Comparison of ENCODE assay signal across 17 cellular contexts in the genomic region with DNA sequence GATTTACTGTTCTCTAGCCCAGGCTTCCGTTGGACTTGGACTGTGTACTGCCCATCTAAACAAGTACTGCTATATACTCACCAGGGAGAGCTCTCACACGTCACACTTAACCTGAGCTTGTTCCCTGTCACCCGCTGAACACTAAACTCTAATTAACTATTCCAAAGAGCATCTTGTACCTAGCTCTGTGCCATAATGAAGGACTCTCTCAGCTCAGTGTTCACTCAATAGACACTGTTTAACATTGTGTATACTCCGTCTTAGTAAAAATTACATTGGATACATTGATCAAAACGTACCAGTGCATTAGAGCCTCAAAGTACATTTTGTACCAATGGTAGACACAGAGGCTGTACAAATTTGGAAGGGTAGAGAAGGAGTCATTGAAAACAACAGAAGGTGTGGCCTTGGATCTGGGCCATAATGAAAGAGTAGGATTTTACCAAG. TPM values are rescaled to one million over a fixed set of nuclear protein-coding genes. Genes with fewer than 3 reads are reported as not detected.
DNase-seq lines count a peak whose midpoint lies in the region; ATAC-seq and TF ChIP-seq lines count a peak whose summit lies in the region.
"Had no signal": no experiment of that assay in that cellular context is flagged by ENCODE, and none has a peak within 500 bp of the region (broad histone marks: within the 10 kb centered on the region; RNA-seq: fewer than 3 reads in every experiment).

No MANE protein-coding gene starts in this region.

- no peaks in the 10 kb centered on the region for H3K36me3 ChIP-seq in mucosa of rectum (ENCODE audit: control insufficient read depth in 2 of 2, insufficient read depth in 2 of 2, low read length in 2 of 2)
- H3K36me3 ChIP-seq in rectal smooth muscle tissue (ENCODE audit: control insufficient read depth, insufficient read depth, low read length) = no peaks in the 10 kb centered on the region
- H3K36me3 ChIP-seq in testis (ENCODE audit: low read depth, missing control alignments) = no peaks in the 10 kb centered on the region

- no peak for DNase-seq in Right ventricle myocardium inferior (ENCODE audit: missing footprints)
- DNase-seq in Right ventricle myocardium superior = no peak
- peak; percentile 23 for DNase-seq in testis
- DNase-seq in stimulated activated CD4-positive, alpha-beta T cell treated with anti-CD3 and anti-CD28 coated beads, Interleukin-1b, Interleukin-23, amount 100 ng/mL, for 48 hours = no peak
- DNase-seq: CD8-positive, alpha-beta T cell; COR-L47; GM23248 had no signal

- 55 to 71% methylated on average over 5 of the region's 5 CpGs for WGBS in testis, 2 donors

- no peaks in the 10 kb centered on the region for H3K9me3 ChIP-seq in mucosa of rectum (ENCODE audit: control insufficient read depth in 2 of 2, low read length in 2 of 2)
- no peaks in the 10 kb centered on the region for H3K9me3 ChIP-seq in testis

- H3K27me3 ChIP-seq in mucosa of rectum (ENCODE audit: control insufficient read depth in 2 of 2, insufficient read depth in 2 of 2, low read length in 2 of 2) (no peaks in the 10 kb centered on the region), rectal smooth muscle tissue (ENCODE audit: control insufficient read depth, insufficient read depth, low read length) (no peaks in the 10 kb centered on the region), testis (no peaks in the 10 kb centered on the region)

- intact Hi-C loops in Right ventricle myocardium inferior (cut with DNase I) (no loop called here), Right ventricle myocardium superior (cut with DNase I) (no loop called here), testis (cut with DNase I; ENCODE audit: low total_unique reads) (no loop called here)

- TF ChIP-seq CTCF in testis (IDR thresholded peaks at IDR 0.05) = no peak

- TF ChIP-seq POLR2A in testis (IDR thresholded peaks at IDR 0.05) = no peak

- H3K4me1 ChIP-seq in mucosa of rectum (ENCODE audit: control insufficient read depth in 2 of 2, insufficient read depth in 2 of 2, low read length in 2 of 2) (no peaks in the 10 kb centered on the region), rectal smooth muscle tissue (ENCODE audit: control insufficient read depth, insufficient read depth, low read length) (no peaks in the 10 kb centered on the region), testis (no peaks in the 10 kb centered on the region)

- peak overlapping the region in 1 of 2 donors; percentile 7 for H3K4me3 ChIP-seq in mucosa of rectum (ENCODE audit: low read length in 2 of 2)
- no peak overlapping the region for H3K4me3 ChIP-seq in rectal smooth muscle tissue (ENCODE audit: low read length)
- no peak overlapping the region for H3K4me3 ChIP-seq in testis
- H3K4me3 ChIP-seq: GM12878, GM23248 had no signal

- H3K9ac ChIP-seq in mucosa of rectum (ENCODE audit: low read depth in 1 of 2, low read length in 2 of 2) = no peak overlapping the region
- no peak overlapping the region for H3K9ac ChIP-seq in rectal smooth muscle tissue (ENCODE audit: low read length)
- H3K9ac ChIP-seq: GM23248 had no signal

- peak overlapping the region; percentile 1 to 69 for H3K27ac ChIP-seq in mucosa of rectum (ENCODE audit: low read depth in 2 of 2, low read length in 2 of 2)
- peak overlapping the region; percentile 94 for H3K27ac ChIP-seq in rectal smooth muscle tissue (ENCODE audit: low read depth, low read length)
- H3K27ac ChIP-seq in testis = no peak overlapping the region
- H3K27ac ChIP-seq: 22Rv1, GM23248 had no signal

- ATAC-seq in Right ventricle myocardium inferior (peak; percentile 20), Right ventricle myocardium superior (ENCODE audit: poor library complexity) (no peak), HG03196 (IDR thresholded peaks at IDR 0.05; ENCODE audit: unreplicated experiment) (no peak), HG02884 (IDR thresholded peaks at IDR 0.05; ENCODE audit: unreplicated experiment) (no peak)
- ATAC-seq: CD8-positive, alpha-beta T cell; GM12878; HCT116 had no signal

RNA-seq across cellular contexts. Expression of a gene that starts 55.4 kb away (rescaled TPM):
- 1.3 TPM for total RNA-seq in Right ventricle myocardium inferior
- 2.4 TPM for total RNA-seq in Right ventricle myocardium superior
- total RNA-seq in testis = 1 to 10 TPM; 4.8 to 7.2 TPM
- 3.4 TPM for polyA plus RNA-seq in testis (ENCODE audit: insufficient read depth, low read depth, low replicate concordance)
- total RNA-seq: CD8-positive, alpha-beta T cell; GM12878; GM23248; HT1080 had no signal
- polyA plus RNA-seq: BJ, CD14-positive monocyte, GM12878, GM23248 had no signal

Comparison
In these comparisons a context has a peak if more than half of its experiments do, and no peak if none do; other contexts are left out.
1. H3K27ac ChIP-seq: peak in mucosa of rectum (2 of 2) and rectal smooth muscle tissue (single experiment); none in testis (0 of 2).